In the genomic region with DNA sequence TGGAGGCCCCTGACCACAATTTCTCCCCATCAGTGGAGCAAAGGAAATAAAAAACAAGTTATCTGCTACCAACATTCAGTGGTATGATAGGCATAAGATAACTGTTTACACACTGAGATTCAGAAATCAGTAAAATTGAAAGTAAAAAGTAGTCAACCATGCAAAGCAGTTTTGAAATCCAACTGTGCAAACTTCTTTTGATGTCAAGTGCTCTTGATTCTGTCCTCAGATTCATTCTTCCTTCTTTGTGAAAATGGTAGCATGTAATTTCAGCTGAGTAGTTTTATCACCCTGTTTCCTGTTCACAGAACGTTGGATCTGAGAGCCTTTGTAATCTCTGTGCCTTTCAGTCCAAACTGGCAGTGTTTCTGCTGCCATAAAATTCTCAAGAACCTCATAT, we compare ENCODE assay signal across 14 cellular contexts.
A peak's percentile ranks its signal among the peaks of the same experiment; 100 is the strongest.
DNase-seq lines count a peak whose midpoint lies in the region; ATAC-seq and TF ChIP-seq lines count a peak whose summit lies in the region.
"Had no signal": no experiment of that assay in that cellular context is flagged by ENCODE, and none has a peak within 500 bp of the region (broad histone marks: within the 10 kb centered on the region; RNA-seq: fewer than 3 reads in every experiment).

No MANE protein-coding gene starts in this region.

- H3K4me3 ChIP-seq in Jurkat, Clone E6-1 (ENCODE audit: low read length), result no peak overlapping the region
- H3K4me3 ChIP-seq in lower lobe of right lung, result no peak overlapping the region
- no peak overlapping the region for H3K4me3 ChIP-seq in naive thymus-derived CD4-positive, alpha-beta T cell (ENCODE audit: low read length)
- H3K4me3 ChIP-seq: vagina had no signal

- H3K4me3 Mint-ChIP-seq in naive thymus-derived CD4-positive, alpha-beta T cell, result no peak overlapping the region
- H3K4me3 Mint-ChIP-seq: CD4-positive, alpha-beta T cell; natural killer cell had no signal

- POLR2A ChIA-PET in naive thymus-derived CD4-positive, alpha-beta T cell (lab: Charles Lee), result no interaction called here

- no peak for TF ChIP-seq CTCF in lower lobe of right lung (IDR thresholded peaks at IDR 0.05)
- no peak for TF ChIP-seq CTCF in GM13977 (IDR thresholded peaks at IDR 0.05; ENCODE audit: extremely low read depth, insufficient read depth, missing control alignments)

- H3K4me1 ChIP-seq in lower lobe of right lung, result no peaks in the 10 kb centered on the region
- H3K4me1 ChIP-seq in naive thymus-derived CD4-positive, alpha-beta T cell (ENCODE audit: control insufficient read depth in 2 of 2, insufficient read depth in 2 of 2, low read length in 2 of 2), result no peaks in the 10 kb centered on the region
- H3K4me1 ChIP-seq: foreskin keratinocyte, vagina had no signal

- no peaks in the 10 kb centered on the region for H3K36me3 ChIP-seq in lower lobe of right lung
- H3K36me3 ChIP-seq in naive thymus-derived CD4-positive, alpha-beta T cell (ENCODE audit: control insufficient read depth in 2 of 3, insufficient read depth in 3 of 3, low read length in 3 of 3), result no peaks in the 10 kb centered on the region
- H3K36me3 ChIP-seq: vagina had no signal

- no peaks in the 10 kb centered on the region for H3K27me3 Mint-ChIP-seq in naive thymus-derived CD4-positive, alpha-beta T cell
- H3K27me3 Mint-ChIP-seq: CD4-positive, alpha-beta T cell had no signal

- no peak overlapping the region for H3K27ac ChIP-seq in lower lobe of right lung
- H3K27ac ChIP-seq in naive thymus-derived CD4-positive, alpha-beta T cell (ENCODE audit: low read depth, low read length), result no peak overlapping the region
- H3K27ac ChIP-seq: foreskin keratinocyte, vagina had no signal

- intact Hi-C loops in lower lobe of right lung (cut with DNase I) (no loop called here), Right ventricle myocardium superior (cut with DNase I) (no loop called here)
- intact Hi-C loops in naive thymus-derived CD4-positive, alpha-beta T cell (cut with micrococcal nuclease), result no loop called here

- CTCF ChIA-PET in naive thymus-derived CD4-positive, alpha-beta T cell (lab: Charles Lee), result no interaction called here

- no peaks in the 10 kb centered on the region for H3K9me3 ChIP-seq in lower lobe of right lung
- H3K9me3 ChIP-seq in naive thymus-derived CD4-positive, alpha-beta T cell (ENCODE audit: control insufficient read depth in 2 of 3, low read length in 3 of 3), result no peaks in the 10 kb centered on the region
- H3K9me3 ChIP-seq: vagina had no signal

- no peaks in the 10 kb centered on the region for H3K36me3 Mint-ChIP-seq in naive thymus-derived CD4-positive, alpha-beta T cell
- H3K36me3 Mint-ChIP-seq: natural killer cell had no signal

- peak; percentile 3 for DNase-seq in Jurkat, Clone E6-1 (ENCODE audit: low read depth, low spot score)
- DNase-seq in lower lobe of right lung, result no peak
- DNase-seq in Right ventricle myocardium superior, result no peak
- no peak for DNase-seq in naive thymus-derived CD4-positive, alpha-beta T cell
- DNase-seq in GM13977 (ENCODE audit: low spot score), result no peak
- DNase-seq in islet precursor cell, result no peak
- DNase-seq: activated T-cell treated with anti-CD3 and anti-CD28 coated beads, Interleukin-2, amount 50 U/mL, for 1 hour; CD4-positive, alpha-beta T cell; foreskin keratinocyte; kidney glomerular epithelial cell; natural killer cell had no signal

- H3K27me3 ChIP-seq in lower lobe of right lung (ENCODE audit: low read depth), result no peaks in the 10 kb centered on the region
- no peaks in the 10 kb centered on the region for H3K27me3 ChIP-seq in naive thymus-derived CD4-positive, alpha-beta T cell (ENCODE audit: control insufficient read depth in 2 of 2, insufficient read depth in 2 of 2, low read length in 2 of 2)
- H3K27me3 ChIP-seq: foreskin keratinocyte, vagina had no signal

- no peaks in the 10 kb centered on the region for H3K4me1 Mint-ChIP-seq in naive thymus-derived CD4-positive, alpha-beta T cell
- H3K4me1 Mint-ChIP-seq: natural killer cell had no signal

- H3K27ac Mint-ChIP-seq in naive thymus-derived CD4-positive, alpha-beta T cell, result no peak overlapping the region
- H3K27ac Mint-ChIP-seq: CD4-positive, alpha-beta T cell; natural killer cell had no signal

- in situ Hi-C loops in GM13977 (cut with MboI; ENCODE audit: low pct_unique_long_range_greater_than_20kb, low sequenced_read_pairs, unreplicated experiment), result no loop called here

- ATAC-seq in GM18502 (IDR thresholded peaks at IDR 0.05; ENCODE audit: poor library complexity, unreplicated experiment) (peak; percentile 86), GM21526 (IDR thresholded peaks at IDR 0.05; ENCODE audit: low FRiP score, unreplicated experiment) (peak; percentile 70), lower lobe of right lung (peak; percentile 60 to 81), Right ventricle myocardium superior (ENCODE audit: poor library complexity) (no peak)
- no peak for ATAC-seq in naive thymus-derived CD4-positive, alpha-beta T cell
- ATAC-seq: foreskin keratinocyte, natural killer cell had no signal

- H3K9me3 Mint-ChIP-seq in naive thymus-derived CD4-positive, alpha-beta T cell, result peaks cover 0 to 7% (median 0%) of the 10 kb centered on the region in 11 donors
- H3K9me3 Mint-ChIP-seq: CD4-positive, alpha-beta T cell had no signal

Comparison
In these comparisons a context has a peak if more than half of its experiments do, and no peak if none do; other contexts are left out.
1. ATAC-seq: peak in GM18502 (single experiment), GM21526 (single experiment) and lower lobe of right lung (2 of 2); none in Right ventricle myocardium superior (single experiment) and naive thymus-derived CD4-positive, alpha-beta T cell (single experiment).